In genomic region chr11:113272927-113273615, GRCh38 we compare ENCODE assay signal across 25 cellular contexts.
"Had no signal": no experiment of that assay in that cellular context is flagged by ENCODE, and none has a peak within 500 bp of the region (broad histone marks: within the 10 kb centered on the region; RNA-seq: fewer than 3 reads in every experiment).

No MANE protein-coding gene starts in this region.

- H3K27me3 Mint-ChIP-seq: natural killer cell treated with Interleukin-12 subunit alpha and Interleukin-12 subunit beta and Interleukin-15 and Interleukin-18, amount 100 ng/mL, for 72 hours had no signal

- H3K27ac Mint-ChIP-seq: endodermal cell; natural killer cell treated with Interleukin-12 subunit alpha and Interleukin-12 subunit beta and Interleukin-15 and Interleukin-18, amount 100 ng/mL, for 72 hours had no signal

- DNase-seq: colonic mucosa; dermis blood vessel endothelial cell; effector CD4-positive, alpha-beta T cell; erythroblast; foreskin keratinocyte; head of caudate nucleus; kidney; left cardiac atrium; left ventricle myocardium inferior; mesenchymal stem cell; mucosa of descending colon; posterior cingulate gyrus; sigmoid colon; stimulated activated CD4-positive, alpha-beta T cell treated with anti-CD3 and anti-CD28 coated beads, Interleukin-2, amount 100 ng/mL, for 24 hours; stimulated activated naive CD4-positive, alpha-beta T cell; stomach; thyroid gland had no signal

- ATAC-seq: foreskin keratinocyte; left cardiac atrium; mucosa of descending colon; natural killer cell treated with Interleukin-12 subunit alpha and Interleukin-12 subunit beta and Interleukin-15 and Interleukin-18, amount 100 ng/mL, for 72 hours had no signal

- H3K4me3 Mint-ChIP-seq: endodermal cell; natural killer cell treated with Interleukin-12 subunit alpha and Interleukin-12 subunit beta and Interleukin-15 and Interleukin-18, amount 100 ng/mL, for 72 hours had no signal

- H3K4me3 ChIP-seq: colonic mucosa, hepatocyte, left ventricle myocardium inferior, lung, mucosa of descending colon, right atrium auricular region, sigmoid colon, skin epidermis, stomach, thyroid gland, upper lobe of left lung, vagina had no signal

- H3K4me1 ChIP-seq: colonic mucosa, foreskin keratinocyte, left ventricle myocardium inferior, right atrium auricular region, sigmoid colon, stomach, thyroid gland, upper lobe of left lung, vagina had no signal

- H3K36me3 ChIP-seq: colonic mucosa, left ventricle myocardium inferior, right atrium auricular region, sigmoid colon, upper lobe of left lung, vagina had no signal

- H3K27me3 ChIP-seq: colonic mucosa, foreskin keratinocyte, hepatocyte, right atrium auricular region, sigmoid colon, stomach, thyroid gland, upper lobe of left lung, vagina had no signal

- H3K9me3 Mint-ChIP-seq: endodermal cell; natural killer cell treated with Interleukin-12 subunit alpha and Interleukin-12 subunit beta and Interleukin-15 and Interleukin-18, amount 100 ng/mL, for 72 hours had no signal

- H3K9me3 ChIP-seq: colonic mucosa, left ventricle myocardium inferior, mucosa of descending colon, right atrium auricular region, sigmoid colon, stomach, thyroid gland, upper lobe of left lung, vagina had no signal

- H3K27ac ChIP-seq: colonic mucosa, foreskin keratinocyte, hepatocyte, left ventricle myocardium inferior, right atrium auricular region, sigmoid colon, skin epidermis, stomach, thyroid gland, upper lobe of left lung, vagina had no signal
